ENCODE assay signal across 8 cellular contexts in the genomic region with DNA sequence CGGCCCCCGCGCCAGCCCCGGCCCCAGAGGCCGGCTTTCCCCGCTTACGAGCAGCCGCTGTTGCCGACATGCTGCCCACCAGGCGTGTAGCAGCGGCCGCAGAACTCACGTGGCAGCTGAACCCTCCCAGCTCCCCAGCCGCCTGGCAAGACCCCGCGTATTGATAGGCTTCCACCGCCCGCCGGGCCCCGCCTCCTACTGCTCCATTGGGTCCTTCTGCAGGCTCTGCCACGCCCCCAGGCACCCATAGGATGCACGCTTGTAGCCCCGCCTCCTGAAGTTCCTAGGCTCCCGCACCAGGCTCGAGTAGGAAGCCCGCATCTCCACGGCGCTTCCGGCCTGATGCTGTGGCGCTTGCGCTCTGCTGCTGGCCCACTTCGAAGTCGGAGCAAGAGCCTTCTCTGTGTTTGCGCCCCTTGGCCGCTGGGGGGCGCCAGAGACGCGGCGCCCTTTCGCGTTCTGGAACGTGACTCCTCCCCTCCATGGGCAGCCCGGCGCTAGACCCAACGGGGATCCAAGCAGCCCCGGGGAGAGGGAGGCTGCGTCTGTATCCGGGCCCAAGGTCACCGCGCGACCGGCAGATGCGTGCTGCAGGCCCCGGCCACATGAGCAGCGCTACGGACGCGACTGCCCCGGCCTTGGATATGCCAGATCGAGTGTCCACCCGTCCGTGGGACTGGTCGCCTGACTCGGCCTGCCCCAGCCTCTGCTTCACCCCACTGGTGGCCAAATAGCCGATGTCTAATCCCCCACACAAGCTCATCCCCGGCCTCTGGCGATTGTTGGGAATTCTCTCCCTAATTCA. TPM values are rescaled to one million over a fixed set of nuclear protein-coding genes. Genes with fewer than 3 reads are reported as not detected.
DNase-seq lines count a peak whose midpoint lies in the region; ATAC-seq and TF ChIP-seq lines count a peak whose summit lies in the region.

TSS of gene PARP3 (plus strand) at position 566 of the 805 bp plus-strand sequence. CDS start 993 bp downstream, outside the sequence.
A gene with protein sequence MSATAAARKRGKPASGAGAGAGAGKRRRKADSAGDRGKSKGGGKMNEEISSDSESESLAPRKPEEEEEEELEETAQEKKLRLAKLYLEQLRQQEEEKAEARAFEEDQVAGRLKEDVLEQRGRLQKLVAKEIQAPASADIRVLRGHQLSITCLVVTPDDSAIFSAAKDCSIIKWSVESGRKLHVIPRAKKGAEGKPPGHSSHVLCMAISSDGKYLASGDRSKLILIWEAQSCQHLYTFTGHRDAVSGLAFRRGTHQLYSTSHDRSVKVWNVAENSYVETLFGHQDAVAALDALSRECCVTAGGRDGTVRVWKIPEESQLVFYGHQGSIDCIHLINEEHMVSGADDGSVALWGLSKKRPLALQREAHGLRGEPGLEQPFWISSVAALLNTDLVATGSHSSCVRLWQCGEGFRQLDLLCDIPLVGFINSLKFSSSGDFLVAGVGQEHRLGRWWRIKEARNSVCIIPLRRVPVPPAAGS (minus strand): TSS at position 107 of the 805 bp plus-strand sequence. CDS start 37 bp downstream, at position 70.

- peaks cover 5% of the 10 kb centered on the region for H4K20me1 ChIP-seq in osteoblast (ENCODE audit: insufficient read depth, low read length)

- peaks cover 4% of the 10 kb centered on the region for H3K36me3 Mint-ChIP-seq in activated naive CD8-positive, alpha-beta T cell

- peak within 1 kb of the TSS; percentile 89 for H3K27ac Mint-ChIP-seq in activated naive CD8-positive, alpha-beta T cell

- H3K36me3 ChIP-seq in osteoblast (ENCODE audit: insufficient read depth, low read length) (peaks cover 40% of the 10 kb centered on the region), thymus (ENCODE audit: control insufficient read depth, insufficient read depth) (peaks cover 14% of the 10 kb centered on the region)

- H3K27ac ChIP-seq in osteoblast (ENCODE audit: low read depth, low read length), result peak within 1 kb of the TSS; percentile 89
- H3K27ac ChIP-seq in thymus (ENCODE audit: low read depth), result peak within 1 kb of the TSS; percentile 80

- peak; percentile 89 for ATAC-seq in HG02588 (IDR thresholded peaks at IDR 0.05; ENCODE audit: unreplicated experiment)

- no peaks in the 10 kb centered on the region for H3K9me3 Mint-ChIP-seq in activated naive CD8-positive, alpha-beta T cell (ENCODE audit: low read depth)

- peaks cover 25% of the 10 kb centered on the region for H3K4me1 ChIP-seq in osteoblast (ENCODE audit: insufficient read depth, low read length)
- H3K4me1 ChIP-seq in thymus (ENCODE audit: control insufficient read depth, insufficient read depth, low read length), result peaks cover 11% of the 10 kb centered on the region

- H3K4me3 Mint-ChIP-seq in activated naive CD8-positive, alpha-beta T cell, result peak within 1 kb of the TSS; percentile 98

- TF ChIP-seq CTCF in GM10266 (IDR thresholded peaks at IDR 0.05; ENCODE audit: control insufficient read depth, insufficient read depth, low read depth, missing control alignments) (peak; percentile 98), osteoblast (IDR thresholded peaks at IDR 0.05; ENCODE audit: extremely low read depth, low read depth, low read length) (peak; percentile 100)

- peaks cover 37% of the 10 kb centered on the region for H3K79me2 ChIP-seq in osteoblast (ENCODE audit: insufficient read depth, low read length)

- H3K27me3 ChIP-seq in osteoblast (ENCODE audit: insufficient read depth, low read length), result no peaks in the 10 kb centered on the region
- H3K27me3 ChIP-seq in thymus (ENCODE audit: control insufficient read depth, insufficient read depth), result no peaks in the 10 kb centered on the region

- H3K4me2 ChIP-seq in osteoblast (ENCODE audit: insufficient read depth, low read length), result peak within 1 kb of the TSS; percentile 100

- H2AFZ ChIP-seq in osteoblast (ENCODE audit: low read length), result peak within 1 kb of the TSS; percentile 93

- no peaks in the 10 kb centered on the region for H3K27me3 Mint-ChIP-seq in activated naive CD8-positive, alpha-beta T cell

- H3K9me3 ChIP-seq in osteoblast (ENCODE audit: low read depth, low read length), result no peaks in the 10 kb centered on the region
- no peaks in the 10 kb centered on the region for H3K9me3 ChIP-seq in thymus (ENCODE audit: control insufficient read depth)

- peaks cover 28% of the 10 kb centered on the region for H3K4me1 Mint-ChIP-seq in activated naive CD8-positive, alpha-beta T cell (ENCODE audit: low read depth)

- DNase-seq in GM10266 (ENCODE audit: extremely low spot score), result peak; percentile 98
- peak; percentile 98 for DNase-seq in NCI-H1092 (lab: John Stamatoyannopoulos, UW)
- DNase-seq in SKM-1 (lab: John Stamatoyannopoulos, UW; ENCODE audit: unreplicated experiment), result peak; percentile 100
- DNase-seq in glomerular visceral epithelial cell (ENCODE audit: extremely low spot score), result peak; percentile 100
- DNase-seq in osteoblast (ENCODE audit: insufficient read length, low spot score, missing footprints), result peak; percentile 100

- WGBS in thymus, result 3% methylated on average over 67 of the region's 67 CpGs

- peak within 1 kb of the TSS; percentile 85 for H3K4me3 ChIP-seq in osteoblast (ENCODE audit: insufficient read depth, low read length)
- H3K4me3 ChIP-seq in thymus (ENCODE audit: low read length), result peak within 1 kb of the TSS; percentile 59

RNA-seq across cellular contexts. Expression of gene PARP3, which starts in this region (rescaled TPM):
- 39.2 and 46.0 TPM in 2 replicates for total RNA-seq in osteoblast
- polyA plus RNA-seq in thymus, result 11.2 TPM

RNA-seq across cellular contexts. Expression of the second gene that starts in this region (rescaled TPM):
- 18.0 and 20.6 TPM in 2 replicates for total RNA-seq in osteoblast
- polyA plus RNA-seq in thymus, result 16.9 TPM

Comparison
In these comparisons a context has a peak if more than half of its experiments do, and no peak if none do; other contexts are left out.
1. Peak in every context shown above with its lines: DNase-seq, ATAC-seq, H3K4me3 ChIP-seq and H3K27ac ChIP-seq.